Comparison of ENCODE assay signal across 1 cellular context in the genomic region with DNA sequence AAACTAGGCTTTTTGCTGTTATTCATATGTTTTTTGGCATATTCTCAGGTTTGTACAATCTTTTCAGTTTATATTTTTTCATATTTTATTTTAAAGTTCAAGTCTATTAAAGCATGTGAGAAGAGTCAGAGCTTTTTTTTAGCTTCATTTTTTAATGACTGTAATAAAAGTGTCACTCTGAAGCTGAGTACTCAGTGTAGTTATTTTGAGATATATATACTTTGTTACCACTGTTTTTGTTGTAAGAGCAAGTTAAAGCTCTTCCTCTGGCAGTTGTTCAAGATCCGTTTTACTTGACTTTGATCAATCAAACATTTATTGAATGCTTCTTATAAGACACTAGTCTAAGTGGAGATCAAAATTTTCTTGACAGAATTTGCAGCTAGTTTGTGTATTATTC.
TF ChIP-seq lines count a peak whose summit lies in the region.

No MANE protein-coding gene starts in this region.

TF ChIP-seq in K562, 482 proteins besides CTCF, POLR2A, EP300 and RAD21 (continued from another document):
- TF ChIP-seq ILK (tag; IDR thresholded peaks at IDR 0.05; ENCODE audit: borderline replicate concordance, low read depth) (no peak), HDAC8 (tag; IDR thresholded peaks at IDR 0.05) (no peak), ZNF324 (CRISPR knock-in tag; IDR thresholded peaks at IDR 0.05) (no peak), FOXJ2 (tag; IDR thresholded peaks at IDR 0.05) (no peak), HIVEP1 (CRISPR knock-in tag; IDR thresholded peaks at IDR 0.05) (no peak), YY1 (IDR thresholded peaks at IDR 0.05; ENCODE audit: borderline replicate concordance in 1 of 3, control insufficient read depth in 1 of 3, extremely low read depth in 1 of 3, insufficient read depth in 3 of 3, insufficient read length in 1 of 3, insufficient replicate concordance in 2 of 3, low read depth in 1 of 3, low read length in 2 of 3) (no peak)
